Comparison of ENCODE assay signal across 8 cellular contexts in genomic region chr1:151346769-151347522, GRCh38. TPM values are rescaled to one million over a fixed set of nuclear protein-coding genes. Genes with fewer than 3 reads are reported as not detected.
A peak's percentile ranks its signal among the peaks of the same experiment; 100 is the strongest.
DNase-seq lines count a peak whose midpoint lies in the region; ATAC-seq and TF ChIP-seq lines count a peak whose summit lies in the region.

Gene RFX5, minus strand, starts transcription at chr1:151347252. Its CDS starts 932 bp downstream, at chr1:151346320.

- H3K4me3 ChIP-seq in epithelial cell of esophagus (ENCODE audit: low read length), result peak within 1 kb of the TSS; percentile 95
- peak within 1 kb of the TSS; percentile 77 for H3K4me3 ChIP-seq in mononuclear cell (ENCODE audit: low read length)

- ATAC-seq in GM21529 (IDR thresholded peaks at IDR 0.05; ENCODE audit: unreplicated experiment), result peak; percentile 95

- H3K4me1 ChIP-seq in mononuclear cell (ENCODE audit: insufficient read depth, low read length), result peaks cover 26% of the 10 kb centered on the region

- peaks cover 21 to 30% (median 24%) of the 10 kb centered on the region in 3 donors for H3K4me1 Mint-ChIP-seq in IgD-negative memory B cell

- H3K36me3 Mint-ChIP-seq in IgD-negative memory B cell, result peaks cover 3% of the 10 kb centered on the region

- no peaks in the 10 kb centered on the region for H3K9me3 ChIP-seq in mononuclear cell (ENCODE audit: low read depth, low read length)

- H3K27me3 ChIP-seq in mononuclear cell (ENCODE audit: insufficient read depth, low read length), result no peaks in the 10 kb centered on the region

- H3K27me3 Mint-ChIP-seq in IgD-negative memory B cell, result no peaks in the 10 kb centered on the region

- peak within 1 kb of the TSS; percentile 97 to 99 (median 99) for H3K27ac Mint-ChIP-seq in IgD-negative memory B cell

- TF ChIP-seq CTCF in epithelial cell of esophagus (IDR thresholded peaks at IDR 0.05; ENCODE audit: insufficient read depth, low read depth, low read length, missing control alignments), result no peak

- H3K9me3 Mint-ChIP-seq in IgD-negative memory B cell, result peaks cover 0 to 3% (median 3%) of the 10 kb centered on the region in 3 donors

- H3K4me3 Mint-ChIP-seq in IgD-negative memory B cell, result peak within 1 kb of the TSS; percentile 93 to 99 (median 96)

- DNase-seq in DMS 273 treated with DMSO at 0.1 percent for 48 hours (lab: John Stamatoyannopoulos, UW) (peak; percentile 100), OCI-M2 (lab: John Stamatoyannopoulos, UW; ENCODE audit: unreplicated experiment) (peak; percentile 82), activated T-cell treated with anti-CD3 and anti-CD28 coated beads for 4 hours (peak; percentile 83), epithelial cell of esophagus (ENCODE audit: low read depth) (peak; percentile 99)
- DNase-seq in stimulated activated CD8-positive, alpha-beta memory T cell treated with anti-CD3 and anti-CD28 coated beads, Interleukin-4, amount 100 ng/mL, for 1 hour (ENCODE audit: low read depth in 2 of 2, low spot score in 1 of 2), result peak; percentile 85

RNA-seq across cellular contexts. Expression of gene RFX5, which starts in this region (rescaled TPM):
- polyA plus RNA-seq in IgD-negative memory B cell, result 106 TPM
- 45.7 TPM for total RNA-seq in mononuclear cell

Comparison
In these comparisons a context has a peak if more than half of its experiments do, and no peak if none do; other contexts are left out.
1. Peak in every context shown above with its lines: DNase-seq, ATAC-seq and H3K4me3 ChIP-seq.